Comparison of ENCODE assay signal across 26 cellular contexts in the genomic region with DNA sequence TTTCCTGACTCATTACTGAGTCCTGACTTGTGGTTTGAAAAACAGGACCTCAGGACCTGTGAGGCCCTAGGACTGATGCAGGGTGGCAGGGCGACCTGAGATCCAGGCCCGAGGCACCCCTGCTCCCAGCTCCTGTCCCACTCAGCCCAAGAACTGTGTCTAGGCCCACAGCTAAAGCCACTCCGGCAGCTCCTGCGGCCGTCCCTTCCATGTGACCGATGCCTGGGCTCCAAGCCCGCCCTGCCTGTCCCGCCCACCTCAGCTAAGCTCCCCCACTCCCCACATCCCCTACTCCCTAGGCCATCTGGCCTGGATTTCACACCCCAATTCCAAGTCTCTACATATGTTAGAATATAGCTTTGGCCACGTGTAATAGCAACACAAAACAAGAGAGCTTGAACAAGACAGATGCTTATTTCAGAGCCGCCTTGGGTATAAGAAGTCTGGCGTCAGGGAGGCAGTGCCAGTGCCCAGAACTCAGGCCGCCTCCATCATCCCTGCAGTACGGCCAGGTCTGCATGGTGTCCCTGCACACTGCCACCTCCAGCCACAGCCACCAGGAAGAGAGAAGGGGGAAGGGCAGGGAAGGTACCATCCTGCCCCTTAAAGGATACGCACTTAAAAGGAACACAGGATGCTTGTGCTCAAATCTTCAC. TPM values are rescaled to one million over a fixed set of nuclear protein-coding genes. Genes with fewer than 3 reads are reported as not detected.
DNase-seq lines count a peak whose midpoint lies in the region; ATAC-seq, FAIRE-seq and TF ChIP-seq lines count a peak whose summit lies in the region.
"Had no signal": no experiment of that assay in that cellular context is flagged by ENCODE, and none has a peak within 500 bp of the region (broad histone marks: within the 10 kb centered on the region; RNA-seq: fewer than 3 reads in every experiment).

No MANE protein-coding gene starts in this region.

- no peak overlapping the region for H3K56ac ChIP-seq in H1 (replicated peaks; ENCODE audit: insufficient read length, low read depth, low read length)

- H3K14ac ChIP-seq in H1 (ENCODE audit: insufficient read length), result no peak overlapping the region

- no peak for FAIRE-seq in H1 (lab: Jason Lieb, UNC)
- FAIRE-seq: A549, TTC549 had no signal

- H4K8ac ChIP-seq in H1 (ENCODE audit: extremely low read depth, insufficient read depth, low read length), result no peak overlapping the region; the same call in 1 of the 2 replicates

- no peak overlapping the region for H4K5ac ChIP-seq in H1 (ENCODE audit: insufficient read length, low read depth, low read length)

- peaks cover 0 to 4% (median 0%) of the 10 kb centered on the region in 4 experiments; a peak in 2 of 7 replicates for H3K4me1 ChIP-seq in H1 (replicated peaks in 1 of 4; ENCODE audit: control insufficient read depth in 3 of 4, insufficient read depth in 4 of 4, low read length in 3 of 4)
- H3K4me1 ChIP-seq: A549, breast epithelium, HAP-1, psoas muscle, upper lobe of left lung had no signal

- H2BK5ac ChIP-seq in H1 (ENCODE audit: low read depth, low read length), result no peak overlapping the region

- no peaks in the 10 kb centered on the region for H4K20me1 ChIP-seq in H1 (replicated peaks in 1 of 2; ENCODE audit: control insufficient read depth in 1 of 2, insufficient read depth in 2 of 2, low read length in 2 of 2)

- no peaks in the 10 kb centered on the region for H3K79me1 ChIP-seq in H1 (ENCODE audit: low read depth, low read length)

- TF ChIP-seq POLR2A in H1 (IDR thresholded peaks at IDR 0.05; ENCODE audit: control extremely low read depth in 1 of 2, low read depth in 2 of 2, low read length in 2 of 2), result no peak

- no peak overlapping the region for H3K4ac ChIP-seq in H1 (replicated peaks; ENCODE audit: insufficient read length, low read depth, low read length)

- peak overlapping the region; percentile 40; the same call in 1 of the 2 replicates for H2AFZ ChIP-seq in H1 (ENCODE audit: low read length)

- no peaks in the 10 kb centered on the region for H3K9me3 Mint-ChIP-seq in activated CD4-positive, alpha-beta T cell treated with anti-CD3 and anti-CD28 coated beads, Interleukin-2, amount 10 ng/mL, durations not matched to agents 24 days and 14 days
- H3K9me3 Mint-ChIP-seq: activated T-cell treated with anti-CD3 and anti-CD28 coated beads, Interleukin-2, amount 50 U/mL, for 24 hours; dendritic cell treated with granulocyte-macrophage colony-stimulating factor and Interleukin-4, amounts not matched to agents 40 ng/mL and 50 ng/mL, for 4 days; IgD-negative memory B cell had no signal

- CTCF ChIA-PET in H1 (lab: Charles Lee; ENCODE audit: partially characterized antibody), result no interaction called here

- intact Hi-C loops in posterior cingulate gyrus (cut with DNase I), result no loop called here
- intact Hi-C loops in activated CD4-positive, alpha-beta T cell treated with anti-CD3 and anti-CD28 coated beads, Interleukin-2, amount 10 ng/mL, durations not matched to agents 24 days and 14 days (cut with micrococcal nuclease), result no loop called here

- H3K4me3 Mint-ChIP-seq in activated CD4-positive, alpha-beta T cell treated with anti-CD3 and anti-CD28 coated beads, Interleukin-2, amount 10 ng/mL, durations not matched to agents 24 days and 14 days, result no peak overlapping the region
- H3K4me3 Mint-ChIP-seq: activated T-cell treated with anti-CD3 and anti-CD28 coated beads, Interleukin-2, amount 50 U/mL, for 24 hours; B cell; dendritic cell treated with granulocyte-macrophage colony-stimulating factor and Interleukin-4, amounts not matched to agents 40 ng/mL and 50 ng/mL, for 4 days; IgD-negative memory B cell had no signal

- H3K79me2 ChIP-seq in H1 (ENCODE audit: control insufficient read depth in 1 of 2, insufficient read depth in 2 of 2, low read length in 2 of 2), result no peaks in the 10 kb centered on the region

- no peaks in the 10 kb centered on the region for H3K36me3 Mint-ChIP-seq in activated CD4-positive, alpha-beta T cell treated with anti-CD3 and anti-CD28 coated beads, Interleukin-2, amount 10 ng/mL, durations not matched to agents 24 days and 14 days (ENCODE audit: low read depth)
- H3K36me3 Mint-ChIP-seq: IgD-negative memory B cell had no signal

- POLR2A ChIA-PET in H1 (lab: Charles Lee; ENCODE audit: partially characterized antibody), result interaction anchor here (0.8 to 1.1 kb wide), 2 partner anchors 30 to 67 kb away, joined by 3 to 4 read pairs; a partner anchor contains a TSS

- no peak overlapping the region for H3K4me3 ChIP-seq in H1 (ENCODE audit: extremely low read depth in 1 of 4, insufficient read depth in 2 of 4, low read depth in 3 of 4, low read length in 4 of 4)
- H3K4me3 ChIP-seq: A549, breast epithelium, HAP-1, psoas muscle, stomach, upper lobe of left lung had no signal

- H2BK15ac ChIP-seq in H1 (ENCODE audit: low read length), result no peak overlapping the region

- no peaks in the 10 kb centered on the region; a peak in 1 of 4 replicates for H3K9me3 ChIP-seq in H1 (ENCODE audit: insufficient read depth in 2 of 2, low read depth in 1 of 2, low read length in 1 of 2)
- H3K9me3 ChIP-seq: A549, breast epithelium, HAP-1, neutrophil, psoas muscle, stomach, upper lobe of left lung had no signal

- TF ChIP-seq EP300 in H1 (IDR thresholded peaks at IDR 0.05; ENCODE audit: borderline replicate concordance in 1 of 2, low read depth in 2 of 2, low read length in 2 of 2), result no peak

- no peak overlapping the region; a peak in 1 of 7 replicates for H3K9ac ChIP-seq in H1 (replicated peaks in 1 of 4; ENCODE audit: extremely low read depth in 1 of 4, low read depth in 3 of 4, low read length in 3 of 4)

- H3K27me3 Mint-ChIP-seq in activated CD4-positive, alpha-beta T cell treated with anti-CD3 and anti-CD28 coated beads, Interleukin-2, amount 10 ng/mL, durations not matched to agents 24 days and 14 days, result peaks cover 6% of the 10 kb centered on the region
- H3K27me3 Mint-ChIP-seq: activated T-cell treated with anti-CD3 and anti-CD28 coated beads, Interleukin-2, amount 50 U/mL, for 24 hours; B cell had no signal

- no peak overlapping the region for H2BK12ac ChIP-seq in H1 (ENCODE audit: low read depth, low read length)

- no peak overlapping the region for H2AK5ac ChIP-seq in H1 (ENCODE audit: low read depth, low read length)

- no peaks in the 10 kb centered on the region for H3K36me3 ChIP-seq in H1 (ENCODE audit: control insufficient read depth in 2 of 4, insufficient read depth in 4 of 4, low read length in 3 of 4)
- H3K36me3 ChIP-seq: breast epithelium, HAP-1, neutrophil, stomach, upper lobe of left lung had no signal

- no peaks in the 10 kb centered on the region for H3K27me3 ChIP-seq in H1 (replicated peaks in 1 of 4; ENCODE audit: control insufficient read depth in 3 of 4, extremely low read depth in 1 of 4, insufficient read depth in 3 of 4, low read length in 3 of 4)
- H3K27me3 ChIP-seq: breast epithelium, stomach, upper lobe of left lung had no signal

- H3K4me1 Mint-ChIP-seq in activated CD4-positive, alpha-beta T cell treated with anti-CD3 and anti-CD28 coated beads, Interleukin-2, amount 10 ng/mL, durations not matched to agents 24 days and 14 days, result no peaks in the 10 kb centered on the region
- H3K4me1 Mint-ChIP-seq: B cell had no signal

- ATAC-seq in GM21423 (IDR thresholded peaks at IDR 0.05; ENCODE audit: unreplicated experiment), result no peak
- ATAC-seq: A549, psoas muscle had no signal

- no peak overlapping the region for H3K23ac ChIP-seq in H1 (ENCODE audit: insufficient read length)

- no peak overlapping the region for H3K18ac ChIP-seq in H1 (ENCODE audit: extremely low read depth, low read length)

- H3K23me2 ChIP-seq in H1 (ENCODE audit: low read depth, low read length), result no peaks in the 10 kb centered on the region; the same call in 1 of the 2 replicates

- WGBS in H1 (ENCODE audit: extremely low coverage in 1 of 2, insufficient coverage in 1 of 2, insufficient read length in 1 of 2, insufficient replicate concordance in 2 of 2, low coverage in 1 of 2, low lambda C conversion rate in 2 of 2, missing lambda C conversion rate in 1 of 2), 2 experiments, result 76% methylated on average over 9 of the region's 14 CpGs; no CpG with 5 or more reads in 1 of the 2 experiments

- TF ChIP-seq CTCF in H1 (IDR thresholded peaks at IDR 0.05; ENCODE audit: control extremely low read depth in 1 of 3, insufficient read depth in 1 of 3, low read depth in 1 of 3, low read length in 3 of 3), result no peak

- in situ Hi-C loops in G401 (cut with HindIII; ENCODE audit: low sequenced_read_pairs), result no loop called here

- no peak for TF ChIP-seq RAD21 in H1 (IDR thresholded peaks at IDR 0.05 in 1 of 2, conservative IDR thresholded peaks at IDR 0.05 in 1 of 2; ENCODE audit: low read depth in 2 of 2, low read length in 2 of 2)

- no peak overlapping the region for H4K91ac ChIP-seq in H1 (replicated peaks; ENCODE audit: insufficient read length, low read length)

- H2BK20ac ChIP-seq in H1 (ENCODE audit: low read length), result no peak overlapping the region

- no peak overlapping the region for H3K27ac Mint-ChIP-seq in activated CD4-positive, alpha-beta T cell treated with anti-CD3 and anti-CD28 coated beads, Interleukin-2, amount 10 ng/mL, durations not matched to agents 24 days and 14 days
- H3K27ac Mint-ChIP-seq: activated T-cell treated with anti-CD3 and anti-CD28 coated beads, Interleukin-2, amount 50 U/mL, for 24 hours; B cell; dendritic cell treated with granulocyte-macrophage colony-stimulating factor and Interleukin-4, amounts not matched to agents 40 ng/mL and 50 ng/mL, for 4 days; IgD-negative memory B cell had no signal

- peak; percentile 88 for DNase-seq in G401 (ENCODE audit: low spot score)
- peak; percentile 98 for DNase-seq in NCI-H82 treated with DMSO at 0.1 percent for 48 hours (lab: John Stamatoyannopoulos, UW; ENCODE audit: unreplicated experiment)
- DNase-seq in H1 (ENCODE audit: low read depth in 1 of 2, low spot score in 2 of 2), result no peak
- peak in 9 of 10 donors; percentile 42 to 95 (median 72) for DNase-seq in posterior cingulate gyrus
- no peak for DNase-seq in activated CD4-positive, alpha-beta T cell treated with anti-CD3 and anti-CD28 coated beads, Interleukin-2, amount 10 ng/mL, durations not matched to agents 24 days and 14 days
- DNase-seq in dermis blood vessel endothelial cell, result no peak
- DNase-seq in KG1 (lab: John Stamatoyannopoulos, UW), result no peak
- DNase-seq: activated CD4-positive, alpha-beta T cell treated with anti-CD3 and anti-CD28 coated beads for 1 hour; activated gamma-delta T cell treated with Interleukin-2 at 50 U/mL for 16 hours; activated T-cell treated with anti-CD3 and anti-CD28 coated beads, Interleukin-2, amount 50 U/mL, for 24 hours; DMS79; NCI-H526 treated with DMSO at 0.1 percent for 48 hours; psoas muscle; RPMI8226; stomach; T-helper 1 cell; upper lobe of left lung had no signal

- H2BK120ac ChIP-seq in H1 (replicated peaks; ENCODE audit: low read depth, low read length), result no peak overlapping the region

- H3K4me2 ChIP-seq in H1 (ENCODE audit: insufficient read depth in 1 of 2, low read depth in 2 of 2, low read length in 2 of 2), result no peak overlapping the region
- H3K4me2 ChIP-seq: A549 had no signal

- no peak overlapping the region for H3K27ac ChIP-seq in H1 (ENCODE audit: low read depth, low read length)
- H3K27ac ChIP-seq: A549, breast epithelium, neutrophil, psoas muscle, stomach, upper lobe of left lung had no signal

RNA-seq across cellular contexts. Expression of a gene that starts 29.9 kb away (rescaled TPM):
- 250 and 300 TPM in 2 replicates for total RNA-seq in G401 (2014; rRNA removed; shearing (Covaris generic))
- 316 and 321 TPM in 2 replicates for total RNA-seq in H1 (2021; fragmentation: NEBNext Ultra II Directional; extraction: Animal tissue kit (Norgen Biotek cat#: 25700))
- polyA plus RNA-seq in H1 (2011; rRNA removed), result 221 and 365 TPM in 2 replicates
- 169 TPM for polyA plus RNA-seq in H1 (2011; cell fraction: cytosol; rRNA removed)
- polyA plus RNA-seq in H1 (2011; cell fraction: nucleus; rRNA removed), result 298 TPM
- polyA plus RNA-seq in H1 (2012, experiment 1 of 2), result 171 to 196 TPM (median 176 TPM) in 4 replicates
- polyA plus RNA-seq in H1 (2012, experiment 2 of 2), result 106 TPM
- polyA plus RNA-seq in H1 (2013, experiment 1 of 2), result 137 TPM
- polyA plus RNA-seq in H1 (2013, experiment 2 of 2), result 124 TPM
- polyA minus RNA-seq in H1 (2011; rRNA and poly(A)+ RNA removed), result 456 and 459 TPM in 2 replicates
- polyA minus RNA-seq in H1 (2011; cell fraction: cytosol; rRNA and poly(A)+ RNA removed), result 270 TPM
- polyA minus RNA-seq in H1 (2011; cell fraction: nucleus; rRNA and poly(A)+ RNA removed), result 188 TPM
- 144 and 152 TPM in 2 replicates for total RNA-seq in activated CD4-positive, alpha-beta T cell treated with anti-CD3 and anti-CD28 coated beads, Interleukin-2, amount 10 ng/mL, durations not matched to agents 24 days and 14 days
- total RNA-seq in dermis blood vessel endothelial cell, result 342 TPM in 2 replicates

RNA-seq across cellular contexts. Expression of a gene that starts 54.0 kb away (rescaled TPM):
- 37.0 and 45.4 TPM in 2 replicates for total RNA-seq in G401 (2014; rRNA removed; shearing (Covaris generic))
- total RNA-seq in H1 (2021; fragmentation: NEBNext Ultra II Directional; extraction: Animal tissue kit (Norgen Biotek cat#: 25700)), result 11.0 and 12.4 TPM in 2 replicates
- 23.0 and 27.9 TPM in 2 replicates for polyA plus RNA-seq in H1 (2011; rRNA removed)
- polyA plus RNA-seq in H1 (2011; cell fraction: cytosol; rRNA removed), result 26.3 TPM
- polyA plus RNA-seq in H1 (2011; cell fraction: nucleus; rRNA removed), result 20.1 TPM
- polyA plus RNA-seq in H1 (2012, experiment 1 of 2), result 15.5 to 23.1 TPM (median 19.3 TPM) in 4 replicates
- polyA plus RNA-seq in H1 (2012, experiment 2 of 2), result 8.7 TPM
- 28.4 TPM for polyA plus RNA-seq in H1 (2013, experiment 1 of 2)
- polyA plus RNA-seq in H1 (2013, experiment 2 of 2), result 34.2 TPM
- 31.5 and 36.8 TPM in 2 replicates for polyA minus RNA-seq in H1 (2011; rRNA and poly(A)+ RNA removed)
- polyA minus RNA-seq in H1 (2011; cell fraction: cytosol; rRNA and poly(A)+ RNA removed), result 12.3 TPM
- 16.1 TPM for polyA minus RNA-seq in H1 (2011; cell fraction: nucleus; rRNA and poly(A)+ RNA removed)
- 19.4 and 22.8 TPM in 2 replicates for total RNA-seq in activated CD4-positive, alpha-beta T cell treated with anti-CD3 and anti-CD28 coated beads, Interleukin-2, amount 10 ng/mL, durations not matched to agents 24 days and 14 days
- 13.3 and 22.0 TPM in 2 replicates for total RNA-seq in dermis blood vessel endothelial cell

Comparison
In these comparisons a context has a peak if more than half of its experiments do, and no peak if none do; other contexts are left out.
1. DNase-seq: peak in G401 (single experiment), NCI-H82 treated with DMSO at 0.1 percent for 48 hours (single experiment) and posterior cingulate gyrus (9 of 10); none in H1 (0 of 2), activated CD4-positive, alpha-beta T cell treated with anti-CD3 and anti-CD28 coated beads, Interleukin-2, amount 10 ng/mL, durations not matched to agents 24 days and 14 days (single experiment), dermis blood vessel endothelial cell (single experiment) and KG1 (single experiment).